ENCODE assay signal across 1 cellular context in genomic region chr7:1536768-1537630, GRCh38.
TF ChIP-seq lines count a peak whose summit lies in the region.

No MANE protein-coding gene starts in this region.

TF ChIP-seq in HepG2, 621 proteins besides CTCF, POLR2A, EP300 and RAD21 (continued from another document and continues in another):
- TF ChIP-seq USF2 (IDR thresholded peaks at IDR 0.05; ENCODE audit: low read depth, low read length) (no peak), USF2 (CRISPR knock-in tag; IDR thresholded peaks at IDR 0.05; ENCODE audit: borderline replicate concordance) (no peak), MATR3 (CRISPR knock-in tag; IDR thresholded peaks at IDR 0.05) (no peak), ZNF326 (CRISPR knock-in tag; IDR thresholded peaks at IDR 0.05; ENCODE audit: borderline replicate concordance) (no peak), JDP2 (CRISPR knock-in tag; IDR thresholded peaks at IDR 0.05; ENCODE audit: borderline replicate concordance) (no peak), ZNF709 (CRISPR knock-in tag; IDR thresholded peaks at IDR 0.05) (no peak), ZNF607 (CRISPR knock-in tag; IDR thresholded peaks at IDR 0.05; ENCODE audit: borderline replicate concordance) (peak; percentile 65; the same call in 1 of the 2 replicates), MXD3 (CRISPR knock-in tag; IDR thresholded peaks at IDR 0.05) (no peak), ZNF275 (CRISPR knock-in tag; IDR thresholded peaks at IDR 0.05; ENCODE audit: borderline replicate concordance) (0 out of 2 replicates have a peak, but pooled peaks have one; percentile 58), ZNF639 (CRISPR knock-in tag; conservative IDR thresholded peaks at IDR 0.05) (peak; percentile 52; the same call in 1 of the 2 replicates), SIX4 (CRISPR knock-in tag; IDR thresholded peaks at IDR 0.05) (peak; percentile 43; the same call in 1 of the 2 replicates), CEBPZ (IDR thresholded peaks at IDR 0.05; ENCODE audit: low read length) (no peak), HBP1 (CRISPR knock-in tag; IDR thresholded peaks at IDR 0.05; ENCODE audit: low read depth) (peak; percentile 27; the same call in 1 of the 2 replicates), ZNF33B (CRISPR knock-in tag; IDR thresholded peaks at IDR 0.05) (no peak), IKZF1 (IDR thresholded peaks at IDR 0.05) (no peak), ZNF788 (CRISPR knock-in tag; IDR thresholded peaks at IDR 0.05; ENCODE audit: borderline replicate concordance) (peak; percentile 75), NFYB (CRISPR knock-in tag; IDR thresholded peaks at IDR 0.05) (no peak), ZNF670 (CRISPR knock-in tag; IDR thresholded peaks at IDR 0.05; ENCODE audit: borderline replicate concordance) (peak; percentile 81; the same call in 1 of the 2 replicates), TGIF2 (CRISPR knock-in tag; IDR thresholded peaks at IDR 0.05) (0 out of 2 replicates have a peak, but pooled peaks have one; percentile 13), ZFAT (CRISPR knock-in tag; conservative IDR thresholded peaks at IDR 0.05) (no peak), TARDBP (CRISPR knock-in tag; IDR thresholded peaks at IDR 0.05) (peak; percentile 71; the same call in 1 of the 2 replicates), CHD2 (IDR thresholded peaks at IDR 0.05; ENCODE audit: low read depth, low read length) (no peak), ZNF782 (CRISPR knock-in tag; IDR thresholded peaks at IDR 0.05; ENCODE audit: borderline replicate concordance) (no peak), HNF4A (CRISPR knock-in tag; IDR thresholded peaks at IDR 0.05) (peak; percentile 40), SETDB1 (CRISPR knock-in tag; IDR thresholded peaks at IDR 0.05; ENCODE audit: borderline replicate concordance) (no peak), CENPX (CRISPR knock-in tag; IDR thresholded peaks at IDR 0.05) (no peak), ZNF766 (CRISPR knock-in tag; IDR thresholded peaks at IDR 0.05; ENCODE audit: borderline replicate concordance) (no peak), ZNF609 (CRISPR knock-in tag; IDR thresholded peaks at IDR 0.05; ENCODE audit: borderline replicate concordance) (peak; percentile 50; the same call in 1 of the 2 replicates), NAIF1 (CRISPR knock-in tag; IDR thresholded peaks at IDR 0.05; ENCODE audit: borderline replicate concordance) (no peak), SP2 (CRISPR knock-in tag; IDR thresholded peaks at IDR 0.05) (no peak), CSRNP1 (CRISPR knock-in tag; IDR thresholded peaks at IDR 0.05) (0 out of 2 replicates have a peak, but pooled peaks have one; percentile 32), FOXM1 (CRISPR knock-in tag; IDR thresholded peaks at IDR 0.05) (no peak), CREB1 (IDR thresholded peaks at IDR 0.05) (peak; percentile 86), CREB1 (CRISPR knock-in tag; IDR thresholded peaks at IDR 0.05) (peak; percentile 81; the same call in 1 of the 2 replicates), LBX2 (CRISPR knock-in tag; IDR thresholded peaks at IDR 0.05; ENCODE audit: borderline replicate concordance) (0 out of 2 replicates have a peak, but pooled peaks have one; percentile 15), ZNF235 (CRISPR knock-in tag; IDR thresholded peaks at IDR 0.05; ENCODE audit: borderline replicate concordance) (no peak), ATF7 (IDR thresholded peaks at IDR 0.05) (peak; percentile 53), ATF7 (CRISPR knock-in tag; IDR thresholded peaks at IDR 0.05) (peak; percentile 94), THAP7 (CRISPR knock-in tag; IDR thresholded peaks at IDR 0.05) (no peak)
